ENCODE assay signal across 1 cellular context in genomic region chr15:52066842-52067544, GRCh38.
TF ChIP-seq lines count a peak whose summit lies in the region.

No MANE protein-coding gene starts in this region.

TF ChIP-seq in GM23338, 12 proteins besides CTCF, POLR2A, EP300 and RAD21 (continued from another document):
- TF ChIP-seq, protein P1, sequence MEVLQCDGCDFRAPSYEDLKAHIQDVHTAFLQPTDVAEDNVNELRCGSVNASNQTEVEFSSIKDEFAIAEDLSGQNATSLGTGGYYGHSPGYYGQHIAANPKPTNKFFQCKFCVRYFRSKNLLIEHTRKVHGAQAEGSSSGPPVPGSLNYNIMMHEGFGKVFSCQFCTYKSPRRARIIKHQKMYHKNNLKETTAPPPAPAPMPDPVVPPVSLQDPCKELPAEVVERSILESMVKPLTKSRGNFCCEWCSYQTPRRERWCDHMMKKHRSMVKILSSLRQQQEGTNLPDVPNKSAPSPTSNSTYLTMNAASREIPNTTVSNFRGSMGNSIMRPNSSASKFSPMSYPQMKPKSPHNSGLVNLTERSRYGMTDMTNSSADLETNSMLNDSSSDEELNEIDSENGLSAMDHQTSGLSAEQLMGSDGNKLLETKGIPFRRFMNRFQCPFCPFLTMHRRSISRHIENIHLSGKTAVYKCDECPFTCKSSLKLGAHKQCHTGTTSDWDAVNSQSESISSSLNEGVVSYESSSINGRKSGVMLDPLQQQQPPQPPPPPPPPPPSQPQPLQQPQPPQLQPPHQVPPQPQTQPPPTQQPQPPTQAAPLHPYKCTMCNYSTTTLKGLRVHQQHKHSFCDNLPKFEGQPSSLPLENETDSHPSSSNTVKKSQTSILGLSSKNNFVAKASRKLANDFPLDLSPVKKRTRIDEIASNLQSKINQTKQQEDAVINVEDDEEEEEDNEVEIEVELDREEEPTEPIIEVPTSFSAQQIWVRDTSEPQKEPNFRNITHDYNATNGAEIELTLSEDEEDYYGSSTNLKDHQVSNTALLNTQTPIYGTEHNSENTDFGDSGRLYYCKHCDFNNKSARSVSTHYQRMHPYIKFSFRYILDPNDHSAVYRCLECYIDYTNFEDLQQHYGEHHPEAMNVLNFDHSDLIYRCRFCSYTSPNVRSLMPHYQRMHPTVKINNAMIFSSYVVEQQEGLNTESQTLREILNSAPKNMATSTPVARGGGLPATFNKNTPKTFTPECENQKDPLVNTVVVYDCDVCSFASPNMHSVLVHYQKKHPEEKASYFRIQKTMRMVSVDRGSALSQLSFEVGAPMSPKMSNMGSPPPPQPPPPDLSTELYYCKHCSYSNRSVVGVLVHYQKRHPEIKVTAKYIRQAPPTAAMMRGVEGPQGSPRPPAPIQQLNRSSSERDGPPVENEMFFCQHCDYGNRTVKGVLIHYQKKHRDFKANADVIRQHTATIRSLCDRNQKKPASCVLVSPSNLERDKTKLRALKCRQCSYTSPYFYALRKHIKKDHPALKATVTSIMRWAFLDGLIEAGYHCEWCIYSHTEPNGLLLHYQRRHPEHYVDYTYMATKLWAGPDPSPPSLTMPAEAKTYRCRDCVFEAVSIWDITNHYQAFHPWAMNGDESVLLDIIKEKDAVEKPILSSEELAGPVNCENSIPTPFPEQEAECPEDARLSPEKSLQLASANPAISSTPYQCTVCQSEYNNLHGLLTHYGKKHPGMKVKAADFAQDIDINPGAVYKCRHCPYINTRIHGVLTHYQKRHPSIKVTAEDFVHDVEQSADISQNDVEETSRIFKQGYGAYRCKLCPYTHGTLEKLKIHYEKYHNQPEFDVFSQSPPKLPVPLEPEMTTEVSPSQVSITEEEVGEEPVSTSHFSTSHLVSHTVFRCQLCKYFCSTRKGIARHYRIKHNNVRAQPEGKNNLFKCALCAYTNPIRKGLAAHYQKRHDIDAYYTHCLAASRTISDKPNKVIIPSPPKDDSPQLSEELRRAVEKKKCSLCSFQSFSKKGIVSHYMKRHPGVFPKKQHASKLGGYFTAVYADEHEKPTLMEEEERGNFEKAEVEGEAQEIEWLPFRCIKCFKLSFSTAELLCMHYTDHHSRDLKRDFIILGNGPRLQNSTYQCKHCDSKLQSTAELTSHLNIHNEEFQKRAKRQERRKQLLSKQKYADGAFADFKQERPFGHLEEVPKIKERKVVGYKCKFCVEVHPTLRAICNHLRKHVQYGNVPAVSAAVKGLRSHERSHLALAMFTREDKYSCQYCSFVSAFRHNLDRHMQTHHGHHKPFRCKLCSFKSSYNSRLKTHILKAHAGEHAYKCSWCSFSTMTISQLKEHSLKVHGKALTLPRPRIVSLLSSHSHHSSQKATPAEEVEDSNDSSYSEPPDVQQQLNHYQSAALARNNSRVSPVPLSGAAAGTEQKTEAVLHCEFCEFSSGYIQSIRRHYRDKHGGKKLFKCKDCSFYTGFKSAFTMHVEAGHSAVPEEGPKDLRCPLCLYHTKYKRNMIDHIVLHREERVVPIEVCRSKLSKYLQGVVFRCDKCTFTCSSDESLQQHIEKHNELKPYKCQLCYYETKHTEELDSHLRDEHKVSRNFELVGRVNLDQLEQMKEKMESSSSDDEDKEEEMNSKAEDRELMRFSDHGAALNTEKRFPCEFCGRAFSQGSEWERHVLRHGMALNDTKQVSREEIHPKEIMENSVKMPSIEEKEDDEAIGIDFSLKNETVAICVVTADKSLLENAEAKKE (CRISPR knock-in tag; IDR thresholded peaks at IDR 0.05), result no peak
- TF ChIP-seq, protein P2, sequence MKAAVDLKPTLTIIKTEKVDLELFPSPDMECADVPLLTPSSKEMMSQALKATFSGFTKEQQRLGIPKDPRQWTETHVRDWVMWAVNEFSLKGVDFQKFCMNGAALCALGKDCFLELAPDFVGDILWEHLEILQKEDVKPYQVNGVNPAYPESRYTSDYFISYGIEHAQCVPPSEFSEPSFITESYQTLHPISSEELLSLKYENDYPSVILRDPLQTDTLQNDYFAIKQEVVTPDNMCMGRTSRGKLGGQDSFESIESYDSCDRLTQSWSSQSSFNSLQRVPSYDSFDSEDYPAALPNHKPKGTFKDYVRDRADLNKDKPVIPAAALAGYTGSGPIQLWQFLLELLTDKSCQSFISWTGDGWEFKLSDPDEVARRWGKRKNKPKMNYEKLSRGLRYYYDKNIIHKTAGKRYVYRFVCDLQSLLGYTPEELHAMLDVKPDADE (IDR thresholded peaks at IDR 0.05), result no peak
- TF ChIP-seq ZNF331 (CRISPR knock-in tag; IDR thresholded peaks at IDR 0.05; ENCODE audit: low read depth) (no peak), STAT1 (IDR thresholded peaks at IDR 0.05; ENCODE audit: unreplicated experiment) (no peak), EZH2phosphoT487 (IDR thresholded peaks at IDR 0.05; ENCODE audit: unreplicated experiment) (no peak), POLR2AphosphoS5 (IDR thresholded peaks at IDR 0.05; ENCODE audit: low read depth) (no peak), JUNB (IDR thresholded peaks at IDR 0.05; ENCODE audit: unreplicated experiment) (no peak)
- TF ChIP-seq, protein P3, sequence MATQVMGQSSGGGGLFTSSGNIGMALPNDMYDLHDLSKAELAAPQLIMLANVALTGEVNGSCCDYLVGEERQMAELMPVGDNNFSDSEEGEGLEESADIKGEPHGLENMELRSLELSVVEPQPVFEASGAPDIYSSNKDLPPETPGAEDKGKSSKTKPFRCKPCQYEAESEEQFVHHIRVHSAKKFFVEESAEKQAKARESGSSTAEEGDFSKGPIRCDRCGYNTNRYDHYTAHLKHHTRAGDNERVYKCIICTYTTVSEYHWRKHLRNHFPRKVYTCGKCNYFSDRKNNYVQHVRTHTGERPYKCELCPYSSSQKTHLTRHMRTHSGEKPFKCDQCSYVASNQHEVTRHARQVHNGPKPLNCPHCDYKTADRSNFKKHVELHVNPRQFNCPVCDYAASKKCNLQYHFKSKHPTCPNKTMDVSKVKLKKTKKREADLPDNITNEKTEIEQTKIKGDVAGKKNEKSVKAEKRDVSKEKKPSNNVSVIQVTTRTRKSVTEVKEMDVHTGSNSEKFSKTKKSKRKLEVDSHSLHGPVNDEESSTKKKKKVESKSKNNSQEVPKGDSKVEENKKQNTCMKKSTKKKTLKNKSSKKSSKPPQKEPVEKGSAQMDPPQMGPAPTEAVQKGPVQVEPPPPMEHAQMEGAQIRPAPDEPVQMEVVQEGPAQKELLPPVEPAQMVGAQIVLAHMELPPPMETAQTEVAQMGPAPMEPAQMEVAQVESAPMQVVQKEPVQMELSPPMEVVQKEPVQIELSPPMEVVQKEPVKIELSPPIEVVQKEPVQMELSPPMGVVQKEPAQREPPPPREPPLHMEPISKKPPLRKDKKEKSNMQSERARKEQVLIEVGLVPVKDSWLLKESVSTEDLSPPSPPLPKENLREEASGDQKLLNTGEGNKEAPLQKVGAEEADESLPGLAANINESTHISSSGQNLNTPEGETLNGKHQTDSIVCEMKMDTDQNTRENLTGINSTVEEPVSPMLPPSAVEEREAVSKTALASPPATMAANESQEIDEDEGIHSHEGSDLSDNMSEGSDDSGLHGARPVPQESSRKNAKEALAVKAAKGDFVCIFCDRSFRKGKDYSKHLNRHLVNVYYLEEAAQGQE (IDR thresholded peaks at IDR 0.05; ENCODE audit: unreplicated experiment), result no peak
